1 cellular context compared by ENCODE assay signal in the genomic region with DNA sequence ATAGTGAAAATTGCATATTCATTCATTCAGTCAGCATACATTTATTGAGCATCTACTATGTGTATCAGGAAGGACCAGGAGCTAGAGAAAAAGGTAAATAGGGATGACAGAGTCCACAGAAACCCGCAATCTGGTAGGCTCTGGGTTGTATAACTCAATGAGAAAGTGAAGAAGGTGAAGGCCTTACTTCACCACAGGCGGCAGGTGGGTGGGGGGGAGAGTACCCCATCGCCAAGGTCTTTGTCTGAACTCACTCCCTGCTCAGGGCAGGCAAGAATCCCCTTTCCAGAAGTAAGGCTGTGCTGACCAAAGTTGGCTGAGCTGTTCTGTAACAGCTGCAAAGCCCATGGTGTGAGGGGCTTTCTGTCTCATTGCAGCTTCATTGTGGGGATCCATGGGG.
TF ChIP-seq lines count a peak whose summit lies in the region.

No MANE protein-coding gene starts in this region.

TF ChIP-seq in WTC11, 78 proteins besides CTCF, POLR2A, EP300 and RAD21 (continued from another document):
- TF ChIP-seq, protein P1, sequence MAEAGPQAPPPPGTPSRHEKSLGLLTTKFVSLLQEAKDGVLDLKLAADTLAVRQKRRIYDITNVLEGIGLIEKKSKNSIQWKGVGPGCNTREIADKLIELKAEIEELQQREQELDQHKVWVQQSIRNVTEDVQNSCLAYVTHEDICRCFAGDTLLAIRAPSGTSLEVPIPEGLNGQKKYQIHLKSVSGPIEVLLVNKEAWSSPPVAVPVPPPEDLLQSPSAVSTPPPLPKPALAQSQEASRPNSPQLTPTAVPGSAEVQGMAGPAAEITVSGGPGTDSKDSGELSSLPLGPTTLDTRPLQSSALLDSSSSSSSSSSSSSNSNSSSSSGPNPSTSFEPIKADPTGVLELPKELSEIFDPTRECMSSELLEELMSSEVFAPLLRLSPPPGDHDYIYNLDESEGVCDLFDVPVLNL (CRISPR knock-in tag; IDR thresholded peaks at IDR 0.05; ENCODE audit: borderline replicate concordance, low read depth), result no peak
- TF ChIP-seq ESRRA (CRISPR knock-in tag; IDR thresholded peaks at IDR 0.05; ENCODE audit: borderline replicate concordance) (no peak), ZNF232 (CRISPR knock-in tag; IDR thresholded peaks at IDR 0.05) (no peak), RORB (CRISPR knock-in tag; IDR thresholded peaks at IDR 0.05) (no peak), ZNF263 (CRISPR knock-in tag; IDR thresholded peaks at IDR 0.05; ENCODE audit: low read depth) (no peak), GRHL2 (CRISPR knock-in tag; IDR thresholded peaks at IDR 0.05; ENCODE audit: insufficient replicate concordance, severe bottlenecking) (no peak), MYBL2 (CRISPR knock-in tag; IDR thresholded peaks at IDR 0.05) (no peak), FOXP1 (CRISPR knock-in tag; IDR thresholded peaks at IDR 0.05; ENCODE audit: borderline replicate concordance) (no peak), SOX15 (CRISPR knock-in tag; IDR thresholded peaks at IDR 0.05) (no peak), JAZF1 (CRISPR knock-in tag; IDR thresholded peaks at IDR 0.05) (no peak)
- TF ChIP-seq, protein P2, sequence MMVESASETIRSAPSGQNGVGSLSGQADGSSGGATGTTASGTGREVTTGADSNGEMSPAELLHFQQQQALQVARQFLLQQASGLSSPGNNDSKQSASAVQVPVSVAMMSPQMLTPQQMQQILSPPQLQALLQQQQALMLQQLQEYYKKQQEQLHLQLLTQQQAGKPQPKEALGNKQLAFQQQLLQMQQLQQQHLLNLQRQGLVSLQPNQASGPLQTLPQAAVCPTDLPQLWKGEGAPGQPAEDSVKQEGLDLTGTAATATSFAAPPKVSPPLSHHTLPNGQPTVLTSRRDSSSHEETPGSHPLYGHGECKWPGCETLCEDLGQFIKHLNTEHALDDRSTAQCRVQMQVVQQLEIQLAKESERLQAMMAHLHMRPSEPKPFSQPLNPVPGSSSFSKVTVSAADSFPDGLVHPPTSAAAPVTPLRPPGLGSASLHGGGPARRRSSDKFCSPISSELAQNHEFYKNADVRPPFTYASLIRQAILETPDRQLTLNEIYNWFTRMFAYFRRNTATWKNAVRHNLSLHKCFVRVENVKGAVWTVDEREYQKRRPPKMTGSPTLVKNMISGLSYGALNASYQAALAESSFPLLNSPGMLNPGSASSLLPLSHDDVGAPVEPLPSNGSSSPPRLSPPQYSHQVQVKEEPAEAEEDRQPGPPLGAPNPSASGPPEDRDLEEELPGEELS (CRISPR knock-in tag; IDR thresholded peaks at IDR 0.05), result no peak
